17 cellular contexts compared by ENCODE assay signal in genomic region chr17:80805032-80805751, GRCh38.
DNase-seq lines count a peak whose midpoint lies in the region; ATAC-seq and TF ChIP-seq lines count a peak whose summit lies in the region.
"Had no signal": no experiment of that assay in that cellular context is flagged by ENCODE, and none has a peak within 500 bp of the region (broad histone marks: within the 10 kb centered on the region; RNA-seq: fewer than 3 reads in every experiment).

No MANE protein-coding gene starts in this region.

- H2AFZ ChIP-seq in IMR-90 (replicated peaks; ENCODE audit: low read length, poor library complexity): no peak overlapping the region
- H2AFZ ChIP-seq: GM23248 had no signal

- CTCF ChIA-PET in activated CD4-positive, alpha-beta T cell treated with anti-CD3 and anti-CD28 coated beads, Interleukin-2, amount 10 ng/mL, durations not matched to agents 7 days and 5 days (lab: Charles Lee): interaction anchor here (1.0 to 2.2 kb wide), 4 partner anchors 9 to 15 kb away, joined by 3 to 7 read pairs (median 4); no protein-coding TSS in a partner anchor
- CTCF ChIA-PET in IMR-90 (lab: Yijun Ruan, JAX): interaction anchor here (0.7 kb wide), 1 partner anchor 411 kb away, joined by 3 read pairs; no protein-coding TSS in a partner anchor

- H3K9me1 ChIP-seq in IMR-90 (ENCODE audit: insufficient read depth, low read length): 0 out of 2 replicates have a peak, but pooled peaks cover under 1% of the 10 kb centered on the region

- 0 out of 2 replicates have a peak overlapping the region, but pooled peaks have one; percentile 5 for H2BK20ac ChIP-seq in IMR-90 (ENCODE audit: low read depth, low read length)

- H3K9me3 ChIP-seq in IMR-90 (ENCODE audit: control insufficient read depth, insufficient read depth, low read length): no peaks in the 10 kb centered on the region; the same call in 1 of the 2 replicates
- H3K9me3 ChIP-seq in endodermal cell (ENCODE audit: control insufficient read depth, low read length): peaks cover 24% of the 10 kb centered on the region
- peaks cover 13% of the 10 kb centered on the region for H3K9me3 ChIP-seq in MG63

- no peaks in the 10 kb centered on the region for H3K27me3 ChIP-seq in IMR-90 (ENCODE audit: control insufficient read depth, insufficient read depth, low read length)
- no peaks in the 10 kb centered on the region for H3K27me3 ChIP-seq in endodermal cell (ENCODE audit: control insufficient read depth, insufficient read depth, low read length, poor library complexity, severe bottlenecking)
- H3K27me3 ChIP-seq in MG63: no peaks in the 10 kb centered on the region
- H3K27me3 ChIP-seq: spleen had no signal

- intact Hi-C loops in IMR-90 (cut with micrococcal nuclease): no loop called here

- H2BK15ac ChIP-seq in IMR-90 (ENCODE audit: low read depth, low read length): no peak overlapping the region

- H3K27ac ChIP-seq in IMR-90 (ENCODE audit: insufficient read depth, low read length) (peak overlapping the region; percentile 2; the same call in 1 of the 2 replicates), endodermal cell (ENCODE audit: low read depth, low read length) (no peak overlapping the region)
- H3K27ac ChIP-seq: GM23248, spleen had no signal

- no peak overlapping the region for H3K4me3 Mint-ChIP-seq in activated CD4-positive, alpha-beta T cell treated with anti-CD3 and anti-CD28 coated beads, Interleukin-2, amount 10 ng/mL, durations not matched to agents 7 days and 5 days
- no peak overlapping the region for H3K4me3 Mint-ChIP-seq in endodermal cell
- no peak overlapping the region for H3K4me3 Mint-ChIP-seq in osteocyte (ENCODE audit: unreplicated experiment)
- no peak overlapping the region for H3K4me3 Mint-ChIP-seq in HFFc6
- H3K4me3 Mint-ChIP-seq: dendritic cell treated with granulocyte-macrophage colony-stimulating factor and Interleukin-4, amounts not matched to agents 40 ng/mL and 50 ng/mL, for 4 days; stimulated activated naive B cell treated with anti-CD40 and anti-IgM and Interleukin-4, amounts not matched to agents 10 μg/mL and 1 μg/mL and 100 μg/mL, for 72 hours had no signal

- H4K20me1 ChIP-seq in IMR-90 (ENCODE audit: insufficient read depth, low read length): no peaks in the 10 kb centered on the region

- DNase-seq in activated CD4-positive, alpha-beta T cell treated with anti-CD3 and anti-CD28 coated beads, Interleukin-2, amount 10 ng/mL, durations not matched to agents 7 days and 5 days: no peak
- DNase-seq in activated CD4-positive, alpha-beta T cell treated with anti-CD3 and anti-CD28 coated beads, Interleukin-2, amount 50 U/mL, for 48 hours: no peak
- peak; percentile 74 for DNase-seq in IMR-90
- peak; percentile 68 for DNase-seq in endodermal cell
- DNase-seq in osteocyte (ENCODE audit: extremely low spot score, unreplicated experiment): no peak
- DNase-seq in HFFc6: no peak
- no peak for DNase-seq in MG63
- no peak for DNase-seq in GM20000 (ENCODE audit: low spot score)
- DNase-seq: activated CD4-positive, alpha-beta T cell treated with anti-CD3 and anti-CD28 coated beads for 1 hour; GM23248; hippocampal formation; NCI-H1930; NCI-H82; stimulated activated naive B cell treated with anti-CD40 and anti-IgM and Interleukin-4, amounts not matched to agents 10 μg/mL and 1 μg/mL and 100 μg/mL, for 72 hours had no signal

- H3K9me3 Mint-ChIP-seq in activated CD4-positive, alpha-beta T cell treated with anti-CD3 and anti-CD28 coated beads, Interleukin-2, amount 10 ng/mL, durations not matched to agents 7 days and 5 days: peaks cover 29% of the 10 kb centered on the region
- peaks cover 16% of the 10 kb centered on the region for H3K9me3 Mint-ChIP-seq in endodermal cell
- H3K9me3 Mint-ChIP-seq in osteocyte (ENCODE audit: unreplicated experiment): peaks cover 10% of the 10 kb centered on the region
- H3K9me3 Mint-ChIP-seq in HFFc6: peaks cover 18% of the 10 kb centered on the region

- H3K56ac ChIP-seq in IMR-90 (ENCODE audit: extremely low read depth, insufficient read depth, low read length): no peak overlapping the region

- H2BK5ac ChIP-seq in IMR-90 (ENCODE audit: low read depth, low read length, poor library complexity, severe bottlenecking): no peak overlapping the region

- H3K9ac ChIP-seq in IMR-90 (ENCODE audit: low read depth, low read length) (no peak overlapping the region), endodermal cell (ENCODE audit: extremely low read depth, low read length, poor library complexity, severe bottlenecking) (no peak overlapping the region)
- H3K9ac ChIP-seq: GM23248 had no signal

- 0 out of 2 replicates have a peak overlapping the region, but pooled peaks have one; percentile 11 for H3K14ac ChIP-seq in IMR-90 (replicated peaks; ENCODE audit: low read depth, low read length)

- TF ChIP-seq RAD21 in IMR-90 (IDR thresholded peaks at IDR 0.05; ENCODE audit: low read length): no peak

- TF ChIP-seq CTCF in IMR-90 (conservative IDR thresholded peaks at IDR 0.05; ENCODE audit: low read depth, low read length) (no peak), endodermal cell (conservative IDR thresholded peaks at IDR 0.05) (no peak), osteocyte (IDR thresholded peaks at IDR 0.05) (no peak), HFFc6 (IDR thresholded peaks at IDR 0.05) (no peak), GM20000 (IDR thresholded peaks at IDR 0.05; ENCODE audit: extremely low read depth, missing control alignments) (no peak)

- no CpG with 5 or more reads among the region's 15 CpGs for WGBS in IMR-90 (ENCODE audit: extremely low coverage in 2 of 2, insufficient read length in 1 of 2), 2 experiments
- 79 to 93% methylated on average over 5 to 15 of the region's 15 CpGs for WGBS in endodermal cell (ENCODE audit: insufficient coverage in 1 of 2, insufficient read length in 1 of 2), 2 experiments

- H3K4me1 ChIP-seq in IMR-90 (ENCODE audit: control insufficient read depth, insufficient read depth, low read length): peaks cover 7% of the 10 kb centered on the region; the same call in 1 of the 2 replicates
- peaks cover 3% of the 10 kb centered on the region for H3K4me1 ChIP-seq in endodermal cell (ENCODE audit: control insufficient read depth, insufficient read depth, low read length)
- H3K4me1 ChIP-seq: spleen had no signal

- peaks cover 5 to 18% of the 10 kb centered on the region in 2 experiments; a peak in 2 of 4 replicates for H3K79me1 ChIP-seq in IMR-90 (ENCODE audit: low read depth in 1 of 2, low read length in 2 of 2)

- H4K5ac ChIP-seq in IMR-90 (ENCODE audit: low read depth, low read length): peak overlapping the region; percentile 14; the same call in 1 of the 2 replicates

- peak overlapping the region; percentile 61 for H3K4ac ChIP-seq in IMR-90 (ENCODE audit: low read depth, low read length)

- peak overlapping the region; percentile 34 to 36; a peak in 2 of 4 replicates for H4K8ac ChIP-seq in IMR-90 (ENCODE audit: low read depth in 2 of 2, low read length in 2 of 2)

- BruUV-seq in IMR-90 (replicated peaks; lab: Mats Ljungman, UMichigan): no TSS peak

- H3K4me2 ChIP-seq in IMR-90 (ENCODE audit: low read depth, low read length): no peak overlapping the region

- H3K36me3 ChIP-seq in IMR-90 (ENCODE audit: control insufficient read depth, insufficient read depth, low read length) (peaks cover 2% of the 10 kb centered on the region; the same call in 1 of the 2 replicates), endodermal cell (ENCODE audit: control insufficient read depth, insufficient read depth, low read length) (peaks cover 10% of the 10 kb centered on the region), MG63 (peaks cover 23% of the 10 kb centered on the region)

- POLR2A ChIA-PET in activated CD4-positive, alpha-beta T cell treated with anti-CD3 and anti-CD28 coated beads, Interleukin-2, amount 10 ng/mL, durations not matched to agents 7 days and 5 days (lab: Charles Lee): no interaction called here
- POLR2A ChIA-PET in IMR-90 (lab: Charles Lee; ENCODE audit: unreplicated experiment): no interaction called here

- peak overlapping the region; percentile 68 for H3K27ac Mint-ChIP-seq in activated CD4-positive, alpha-beta T cell treated with anti-CD3 and anti-CD28 coated beads, Interleukin-2, amount 10 ng/mL, durations not matched to agents 7 days and 5 days
- H3K27ac Mint-ChIP-seq in endodermal cell: no peak overlapping the region
- peak overlapping the region; percentile 62 for H3K27ac Mint-ChIP-seq in osteocyte (ENCODE audit: unreplicated experiment)
- no peak overlapping the region for H3K27ac Mint-ChIP-seq in HFFc6
- H3K27ac Mint-ChIP-seq: dendritic cell treated with granulocyte-macrophage colony-stimulating factor and Interleukin-4, amounts not matched to agents 40 ng/mL and 50 ng/mL, for 4 days; progenitor cell of endocrine pancreas; stimulated activated naive B cell treated with anti-CD40 and anti-IgM and Interleukin-4, amounts not matched to agents 10 μg/mL and 1 μg/mL and 100 μg/mL, for 72 hours had no signal

- no peak for TF ChIP-seq POLR2A in IMR-90 (IDR thresholded peaks at IDR 0.05; ENCODE audit: low read depth, low read length)

- no peaks in the 10 kb centered on the region for H3K27me3 Mint-ChIP-seq in activated CD4-positive, alpha-beta T cell treated with anti-CD3 and anti-CD28 coated beads, Interleukin-2, amount 10 ng/mL, durations not matched to agents 7 days and 5 days
- H3K27me3 Mint-ChIP-seq in endodermal cell (ENCODE audit: insufficient read depth) (no peaks in the 10 kb centered on the region), osteocyte (ENCODE audit: unreplicated experiment) (no peaks in the 10 kb centered on the region), HFFc6 (ENCODE audit: insufficient read depth) (peaks cover 1% of the 10 kb centered on the region; the same call in 1 of the 2 replicates)
- H3K27me3 Mint-ChIP-seq: dendritic cell treated with granulocyte-macrophage colony-stimulating factor and Interleukin-4, amounts not matched to agents 40 ng/mL and 50 ng/mL, for 4 days; progenitor cell of endocrine pancreas; stimulated activated naive B cell treated with anti-CD40 and anti-IgM and Interleukin-4, amounts not matched to agents 10 μg/mL and 1 μg/mL and 100 μg/mL, for 72 hours had no signal

- H3K23ac ChIP-seq in IMR-90 (ENCODE audit: low read depth, low read length): no peak overlapping the region

- H2AK5ac ChIP-seq in IMR-90 (ENCODE audit: low read depth, low read length): peak overlapping the region; percentile 45; the same call in 1 of the 2 replicates

- in situ Hi-C loops in IMR-90 (cut with MboI; ENCODE audit: low sequenced_read_pairs): no loop called here

- H4K91ac ChIP-seq in IMR-90 (ENCODE audit: insufficient read depth, low read depth, low read length): no peak overlapping the region; the same call in 1 of the 2 replicates

- H3K18ac ChIP-seq in IMR-90 (ENCODE audit: low read depth, low read length): peak overlapping the region; percentile 6

- H3K4me1 Mint-ChIP-seq in activated CD4-positive, alpha-beta T cell treated with anti-CD3 and anti-CD28 coated beads, Interleukin-2, amount 10 ng/mL, durations not matched to agents 7 days and 5 days: peaks cover 26% of the 10 kb centered on the region
- H3K4me1 Mint-ChIP-seq in endodermal cell: peaks cover 18% of the 10 kb centered on the region
- H3K4me1 Mint-ChIP-seq in osteocyte (ENCODE audit: unreplicated experiment): peaks cover 22% of the 10 kb centered on the region
- H3K4me1 Mint-ChIP-seq in HFFc6 (ENCODE audit: low read depth): no peaks in the 10 kb centered on the region
- H3K4me1 Mint-ChIP-seq: stimulated activated naive B cell treated with anti-CD40 and anti-IgM and Interleukin-4, amounts not matched to agents 10 μg/mL and 1 μg/mL and 100 μg/mL, for 72 hours had no signal

- H3K4me3 ChIP-seq in IMR-90 (ENCODE audit: insufficient read depth, low read depth, low read length) (no peak overlapping the region), endodermal cell (ENCODE audit: low read length) (no peak overlapping the region), MG63 (no peak overlapping the region)
- H3K4me3 ChIP-seq: GM23248, spleen had no signal

- peak; percentile 66 for ATAC-seq in IMR-90 (ENCODE audit: low read depth)
- ATAC-seq: stimulated activated naive B cell treated with anti-CD40 and anti-IgM and Interleukin-4, amounts not matched to agents 10 μg/mL and 1 μg/mL and 100 μg/mL, for 72 hours had no signal

- peaks cover 51% of the 10 kb centered on the region for H3K36me3 Mint-ChIP-seq in activated CD4-positive, alpha-beta T cell treated with anti-CD3 and anti-CD28 coated beads, Interleukin-2, amount 10 ng/mL, durations not matched to agents 7 days and 5 days (ENCODE audit: low read depth)
- H3K36me3 Mint-ChIP-seq in endodermal cell (ENCODE audit: low read depth): peaks cover 9% of the 10 kb centered on the region
- H3K36me3 Mint-ChIP-seq in osteocyte (ENCODE audit: unreplicated experiment): peaks cover 21% of the 10 kb centered on the region
- peaks cover 40% of the 10 kb centered on the region for H3K36me3 Mint-ChIP-seq in HFFc6 (ENCODE audit: low read depth)

- dilution Hi-C loops in IMR-90 (cut with HindIII; ENCODE audit: low sequenced_read_pairs, unreplicated experiment): no loop called here

- no peak overlapping the region for H2AK9ac ChIP-seq in IMR-90 (replicated peaks; ENCODE audit: low read depth, low read length, poor library complexity)

- peak overlapping the region; percentile 26; the same call in 1 of the 2 replicates for H2BK120ac ChIP-seq in IMR-90 (ENCODE audit: low read depth, low read length)

Comparison
In these comparisons a context has a peak if more than half of its experiments do, and no peak if none do; other contexts are left out.
1. DNase-seq: peak in IMR-90 (single experiment) and endodermal cell (single experiment); none in activated CD4-positive, alpha-beta T cell treated with anti-CD3 and anti-CD28 coated beads, Interleukin-2, amount 10 ng/mL, durations not matched to agents 7 days and 5 days (single experiment), activated CD4-positive, alpha-beta T cell treated with anti-CD3 and anti-CD28 coated beads, Interleukin-2, amount 50 U/mL, for 48 hours (0 of 2), osteocyte (single experiment), HFFc6 (single experiment), MG63 (single experiment) and GM20000 (single experiment).
2. H3K27ac Mint-ChIP-seq: peak in activated CD4-positive, alpha-beta T cell treated with anti-CD3 and anti-CD28 coated beads, Interleukin-2, amount 10 ng/mL, durations not matched to agents 7 days and 5 days (single experiment) and osteocyte (single experiment); none in endodermal cell (single experiment) and HFFc6 (single experiment).